1 cellular context compared by ENCODE assay signal in genomic region chr3:71175722-71176365, GRCh38.
TF ChIP-seq lines count a peak whose summit lies in the region.

No MANE protein-coding gene starts in this region.

TF ChIP-seq in GM23338, 12 proteins besides CTCF, POLR2A, EP300 and RAD21 (continued from another document):
- TF ChIP-seq ZNF462 (CRISPR knock-in tag; IDR thresholded peaks at IDR 0.05) (no peak), REST (IDR thresholded peaks at IDR 0.05; ENCODE audit: unreplicated experiment) (no peak), POLR2AphosphoS5 (IDR thresholded peaks at IDR 0.05; ENCODE audit: low read depth) (no peak), ZNF114 (CRISPR knock-in tag; IDR thresholded peaks at IDR 0.05) (no peak), JUNB (IDR thresholded peaks at IDR 0.05; ENCODE audit: unreplicated experiment) (no peak), ZNF331 (CRISPR knock-in tag; IDR thresholded peaks at IDR 0.05; ENCODE audit: low read depth) (no peak)
